ENCODE assay signal across 17 cellular contexts in genomic region chr1:85229574-85230097, GRCh38. TPM values are rescaled to one million over a fixed set of nuclear protein-coding genes. Genes with fewer than 3 reads are reported as not detected.
DNase-seq lines count a peak whose midpoint lies in the region; ATAC-seq, FAIRE-seq and TF ChIP-seq lines count a peak whose summit lies in the region.
"Had no signal": no experiment of that assay in that cellular context is flagged by ENCODE, and none has a peak within 500 bp of the region (broad histone marks: within the 10 kb centered on the region; RNA-seq: fewer than 3 reads in every experiment).

No MANE protein-coding gene starts in this region.

- no peak overlapping the region for H3K4me2 ChIP-seq in K562 (ENCODE audit: insufficient read depth, low read length)
- H3K4me2 ChIP-seq: A549 had no signal

- H3K27ac ChIP-seq in K562 (ENCODE audit: extremely low read depth, low read depth, low read length): no peak overlapping the region
- H3K27ac ChIP-seq: A549, brain microvascular endothelial cell had no signal

- CTCF ChIA-PET in K562 (lab: Yijun Ruan, JAX; ENCODE audit: low intra/inter-chr PET ratio): no interaction called here

- TF ChIP-seq RAD21 in K562 (CRISPR knock-in tag; conservative IDR thresholded peaks at IDR 0.05 in 1 of 2, IDR thresholded peaks at IDR 0.05 in 1 of 2): no peak

- no peaks in the 10 kb centered on the region for H3K9me1 ChIP-seq in K562 (ENCODE audit: control insufficient read depth, insufficient read depth, low read length)

- no peaks in the 10 kb centered on the region for H3K9me3 ChIP-seq in K562 (replicated peaks; ENCODE audit: control insufficient read depth, insufficient read depth, low read depth, low read length)
- H3K9me3 ChIP-seq: A549 had no signal

- no peak for TF ChIP-seq EP300 in K562 (IDR thresholded peaks at IDR 0.05; ENCODE audit: low read length)

- TF ChIP-seq CTCF in K562 (IDR thresholded peaks at IDR 0.05 in 2 of 3, conservative IDR thresholded peaks at IDR 0.05 in 1 of 3; ENCODE audit: insufficient read depth in 2 of 3, low read depth in 1 of 3, low read length in 3 of 3): no peak
- no peak for TF ChIP-seq CTCF in progenitor cell of endocrine pancreas (IDR thresholded peaks at IDR 0.05; ENCODE audit: unreplicated experiment)

- peak overlapping the region; percentile 66 for H2AFZ ChIP-seq in K562 (ENCODE audit: low read depth, low read length)

- H4K20me1 ChIP-seq in K562 (replicated peaks; ENCODE audit: control insufficient read depth, insufficient read depth, low read length): no peaks in the 10 kb centered on the region

- BruUV-seq in K562 (replicated peaks; lab: Mats Ljungman, UMichigan): no TSS peak

- H3K4me1 ChIP-seq in K562 (replicated peaks in 1 of 2; ENCODE audit: control insufficient read depth in 2 of 2, insufficient read depth in 2 of 2, low read length in 2 of 2): peaks cover 7 to 15% of the 10 kb centered on the region in 2 experiments
- H3K4me1 ChIP-seq: A549 had no signal

- TF ChIP-seq POLR2A in K562 (conservative IDR thresholded peaks at IDR 0.05): no peak

- FAIRE-seq in K562 (lab: Jason Lieb, UNC): no peak
- FAIRE-seq: A549 had no signal

- POLR2A ChIA-PET in K562 (lab: Yijun Ruan, JAX): interaction anchor here (0.6 to 1.9 kb wide), 4 partner anchors 10 to 60 kb away, joined by 3 to 14 read pairs (median 5); no protein-coding TSS in a partner anchor

- no peaks in the 10 kb centered on the region for H3K36me3 ChIP-seq in K562 (ENCODE audit: control insufficient read depth, insufficient read depth, low read length)
- H3K36me3 ChIP-seq: brain microvascular endothelial cell had no signal

- no peak overlapping the region for H3K4me3 ChIP-seq in K562
- H3K4me3 ChIP-seq: A549 had no signal

- in situ Hi-C loops in K562 (cut with MboI): no loop called here

- intact Hi-C loops in K562 (cut with micrococcal nuclease): no loop called here

- no peaks in the 10 kb centered on the region for H3K36me3 Mint-ChIP-seq in progenitor cell of endocrine pancreas (ENCODE audit: insufficient read depth)
- H3K36me3 Mint-ChIP-seq: activated naive CD4-positive, alpha-beta T cell treated with anti-CD3 and anti-CD28 coated beads, Interleukin-2, amount 50 U/mL, for 24 hours; CD8-positive, alpha-beta T cell; IgD-negative memory B cell had no signal

- H3K27ac Mint-ChIP-seq in progenitor cell of endocrine pancreas: peak overlapping the region; percentile 86
- H3K27ac Mint-ChIP-seq: activated naive CD4-positive, alpha-beta T cell treated with anti-CD3 and anti-CD28 coated beads, Interleukin-2, amount 50 U/mL, for 24 hours; CD8-positive, alpha-beta T cell; IgD-negative memory B cell had no signal

- H3K27me3 ChIP-seq in K562 (ENCODE audit: control insufficient read depth in 2 of 2, insufficient read depth in 2 of 2, low read length in 2 of 2): no peaks in the 10 kb centered on the region
- H3K27me3 ChIP-seq: brain microvascular endothelial cell had no signal

- WGBS in K562 (ENCODE audit: insufficient coverage, low coverage, missing lambda C conversion rate): 45% methylated on average over 6 of the region's 6 CpGs

- H3K4me1 Mint-ChIP-seq in progenitor cell of endocrine pancreas (ENCODE audit: low read depth): peaks cover 38% of the 10 kb centered on the region
- H3K4me1 Mint-ChIP-seq: IgD-negative memory B cell had no signal

- H3K9ac ChIP-seq in K562 (ENCODE audit: insufficient read depth in 1 of 2, low read depth in 2 of 2, low read length in 2 of 2): no peak overlapping the region

- H3K79me2 ChIP-seq in K562 (ENCODE audit: control insufficient read depth, insufficient read depth, low read length): no peaks in the 10 kb centered on the region

- no peaks in the 10 kb centered on the region for H3K27me3 Mint-ChIP-seq in progenitor cell of endocrine pancreas
- H3K27me3 Mint-ChIP-seq: activated naive CD4-positive, alpha-beta T cell treated with anti-CD3 and anti-CD28 coated beads, Interleukin-2, amount 50 U/mL, for 24 hours had no signal

- DNase-seq in NCI-H345 (lab: John Stamatoyannopoulos, UW): peak; percentile 33
- no peak for DNase-seq in NCI-H345 treated with DMSO at 0.1 percent for 48 hours (lab: John Stamatoyannopoulos, UW; ENCODE audit: unreplicated experiment)
- peak; percentile 86 for DNase-seq in NCI-H146 treated with DMSO at 0.1 percent for 48 hours (lab: John Stamatoyannopoulos, UW; ENCODE audit: unreplicated experiment)
- DNase-seq in K562 (ENCODE audit: extremely low read depth in 1 of 4, low spot score in 3 of 4): no peak
- no peak for DNase-seq in progenitor cell of endocrine pancreas (ENCODE audit: low spot score, unreplicated experiment)
- no peak for DNase-seq in activated CD4-positive, CD25-positive, alpha-beta regulatory T cell (lab: John Stamatoyannopoulos, UW)
- no peak for DNase-seq in AG08396 (ENCODE audit: low spot score)
- DNase-seq: brain microvascular endothelial cell; CD8-positive, alpha-beta T cell; NCI-H2029 treated with DMSO at 0.1 percent for 48 hours; stimulated activated CD4-positive, alpha-beta T cell treated with anti-CD3 and anti-CD28 coated beads, Interleukin-4, amount 100 ng/mL, for 1 hour had no signal

- no peaks in the 10 kb centered on the region for H3K9me3 Mint-ChIP-seq in progenitor cell of endocrine pancreas (ENCODE audit: low read depth)
- H3K9me3 Mint-ChIP-seq: activated naive CD4-positive, alpha-beta T cell treated with anti-CD3 and anti-CD28 coated beads, Interleukin-2, amount 50 U/mL, for 24 hours; CD8-positive, alpha-beta T cell; IgD-negative memory B cell; neural crest cell had no signal

- ATAC-seq in K562: peak; percentile 54
- ATAC-seq in GM18907 (IDR thresholded peaks at IDR 0.05; ENCODE audit: unreplicated experiment): no peak
- ATAC-seq: A549; CD8-positive, alpha-beta T cell; sciatic nerve had no signal

- no peak overlapping the region for H3K4me3 Mint-ChIP-seq in progenitor cell of endocrine pancreas (ENCODE audit: low read depth)
- H3K4me3 Mint-ChIP-seq: activated naive CD4-positive, alpha-beta T cell treated with anti-CD3 and anti-CD28 coated beads, Interleukin-2, amount 50 U/mL, for 24 hours; CD8-positive, alpha-beta T cell; IgD-negative memory B cell; neural crest cell had no signal

RNA-seq across cellular contexts. Expression of gene SYDE2, which starts 28.8 kb away (rescaled TPM):
- 9.4 and 28.8 TPM in 2 replicates for total RNA-seq in K562 (2011; cell fraction: chromatin; rRNA removed; ENCODE audit: low replicate concordance)
- 6.0 and 9.7 TPM in 2 replicates for total RNA-seq in K562 (2011; cell fraction: nucleolus; rRNA removed)
- 10.6 and 11.6 TPM in 2 replicates for total RNA-seq in K562 (2011; cell fraction: nucleoplasm; rRNA removed)
- 4.5 and 5.8 TPM in 2 replicates for total RNA-seq in K562 (2014; rRNA removed)
- 8.6 and 8.7 TPM in 2 replicates for total RNA-seq in K562 (2014; rRNA removed; fragmentation: Illumina TruSeq; extraction: Trizol)
- 7.8 and 8.3 TPM in 2 replicates for total RNA-seq in K562 (2015; rRNA removed; fragmentation: Illumina TruSeq; extraction: Trizol)
- total RNA-seq in K562 (2021): 6.0 and 6.4 TPM in 2 replicates
- polyA plus RNA-seq in K562 (2011; rRNA removed): 4.9 and 5.5 TPM in 2 replicates
- 1.4 and 2.3 TPM in 2 replicates for polyA plus RNA-seq in K562 (2011; cell fraction: cytosol; rRNA removed)
- polyA plus RNA-seq in K562 (2011; cell fraction: nucleus; rRNA removed): 3.5 and 4.2 TPM in 2 replicates
- 2.0 and 2.1 TPM in 2 replicates for polyA plus RNA-seq in K562 (2012)
- polyA plus RNA-seq in K562 (2014; fragmentation: Illumina TruSeq; extraction: Trizol): 3.3 and 3.9 TPM in 2 replicates
- under 1 TPM; 0.39 to 0.77 TPM for polyA plus RNA-seq in K562 (2014; fragmentation: Nextera tagmentation; extraction: Ambion mirVana)
- 2.3 and 2.6 TPM in 2 replicates for polyA plus RNA-seq in K562 (2014; rRNA removed)
- 22.0 and 27.4 TPM in 2 replicates for polyA minus RNA-seq in K562 (2011; rRNA and poly(A)+ RNA removed)
- polyA minus RNA-seq in K562 (2011; cell fraction: cytosol; rRNA and poly(A)+ RNA removed): 7.5 and 8.6 TPM in 2 replicates
- 10.0 and 19.5 TPM in 2 replicates for polyA minus RNA-seq in K562 (2011; cell fraction: nucleus; rRNA and poly(A)+ RNA removed)
- 24.2 and 24.6 TPM in 2 replicates for total RNA-seq in progenitor cell of endocrine pancreas

RNA-seq across cellular contexts. Expression of gene C1orf52, which starts 29.8 kb away (rescaled TPM):
- 24.3 and 26.2 TPM in 2 replicates for total RNA-seq in K562 (2011; cell fraction: chromatin; rRNA removed; ENCODE audit: low replicate concordance)
- 10.3 and 16.3 TPM in 2 replicates for total RNA-seq in K562 (2011; cell fraction: nucleolus; rRNA removed)
- 15.6 and 17.2 TPM in 2 replicates for total RNA-seq in K562 (2011; cell fraction: nucleoplasm; rRNA removed)
- total RNA-seq in K562 (2014; rRNA removed): 36.1 and 58.6 TPM in 2 replicates
- total RNA-seq in K562 (2014; rRNA removed; fragmentation: Illumina TruSeq; extraction: Trizol): 30.1 and 31.6 TPM in 2 replicates
- 33.2 and 34.7 TPM in 2 replicates for total RNA-seq in K562 (2015; rRNA removed; fragmentation: Illumina TruSeq; extraction: Trizol)
- total RNA-seq in K562 (2021): 33.0 and 34.8 TPM in 2 replicates
- polyA plus RNA-seq in K562 (2011; rRNA removed): 36.0 and 38.5 TPM in 2 replicates
- polyA plus RNA-seq in K562 (2011; cell fraction: cytosol; rRNA removed): 22.8 and 39.6 TPM in 2 replicates
- 40.2 and 52.5 TPM in 2 replicates for polyA plus RNA-seq in K562 (2011; cell fraction: nucleus; rRNA removed)
- 32.5 and 34.3 TPM in 2 replicates for polyA plus RNA-seq in K562 (2012)
- 24.7 and 38.7 TPM in 2 replicates for polyA plus RNA-seq in K562 (2014; fragmentation: Illumina TruSeq; extraction: Trizol)
- 10 to 100 TPM; 17.0 to 22.5 TPM for polyA plus RNA-seq in K562 (2014; fragmentation: Nextera tagmentation; extraction: Ambion mirVana)
- 33.5 and 41.7 TPM in 2 replicates for polyA plus RNA-seq in K562 (2014; rRNA removed)
- polyA minus RNA-seq in K562 (2011; rRNA and poly(A)+ RNA removed): 12.1 and 14.3 TPM in 2 replicates
- 19.7 and 21.9 TPM in 2 replicates for polyA minus RNA-seq in K562 (2011; cell fraction: cytosol; rRNA and poly(A)+ RNA removed)
- 13.2 and 14.4 TPM in 2 replicates for polyA minus RNA-seq in K562 (2011; cell fraction: nucleus; rRNA and poly(A)+ RNA removed)
- total RNA-seq in progenitor cell of endocrine pancreas: 41.0 and 42.2 TPM in 2 replicates

RNA-seq across cellular contexts. Expression of gene BCL10, which starts 46.8 kb away (rescaled TPM):
- 15.5 and 25.6 TPM in 2 replicates for total RNA-seq in K562 (2011; cell fraction: chromatin; rRNA removed; ENCODE audit: low replicate concordance)
- 14.5 and 15.4 TPM in 2 replicates for total RNA-seq in K562 (2011; cell fraction: nucleolus; rRNA removed)
- total RNA-seq in K562 (2011; cell fraction: nucleoplasm; rRNA removed): 19.9 and 25.6 TPM in 2 replicates
- 10.0 and 11.1 TPM in 2 replicates for total RNA-seq in K562 (2014; rRNA removed)
- total RNA-seq in K562 (2014; rRNA removed; fragmentation: Illumina TruSeq; extraction: Trizol): 19.4 and 20.4 TPM in 2 replicates
- total RNA-seq in K562 (2015; rRNA removed; fragmentation: Illumina TruSeq; extraction: Trizol): 16.4 and 18.6 TPM in 2 replicates
- 18.6 and 19.4 TPM in 2 replicates for total RNA-seq in K562 (2021)
- polyA plus RNA-seq in K562 (2011; rRNA removed): 6.5 and 8.7 TPM in 2 replicates
- polyA plus RNA-seq in K562 (2011; cell fraction: cytosol; rRNA removed): 4.9 and 5.4 TPM in 2 replicates
- polyA plus RNA-seq in K562 (2011; cell fraction: nucleus; rRNA removed): 4.2 and 4.4 TPM in 2 replicates
- polyA plus RNA-seq in K562 (2012): 8.6 and 11.1 TPM in 2 replicates
- 11.8 and 14.7 TPM in 2 replicates for polyA plus RNA-seq in K562 (2014; fragmentation: Illumina TruSeq; extraction: Trizol)
- polyA plus RNA-seq in K562 (2014; fragmentation: Nextera tagmentation; extraction: Ambion mirVana): 10 to 100 TPM; 10.6 to 12.3 TPM
- polyA plus RNA-seq in K562 (2014; rRNA removed): 7.8 and 8.0 TPM in 2 replicates
- 14.0 and 16.5 TPM in 2 replicates for polyA minus RNA-seq in K562 (2011; rRNA and poly(A)+ RNA removed)
- 4.9 and 9.2 TPM in 2 replicates for polyA minus RNA-seq in K562 (2011; cell fraction: cytosol; rRNA and poly(A)+ RNA removed)
- 19.5 and 31.8 TPM in 2 replicates for polyA minus RNA-seq in K562 (2011; cell fraction: nucleus; rRNA and poly(A)+ RNA removed)
- total RNA-seq in progenitor cell of endocrine pancreas: 19.9 and 20.9 TPM in 2 replicates

Comparison
In these comparisons a context has a peak if more than half of its experiments do, and no peak if none do; other contexts are left out.
1. DNase-seq: peak in NCI-H345 (single experiment) and NCI-H146 treated with DMSO at 0.1 percent for 48 hours (single experiment); none in NCI-H345 treated with DMSO at 0.1 percent for 48 hours (single experiment), K562 (0 of 4), progenitor cell of endocrine pancreas (single experiment), activated CD4-positive, CD25-positive, alpha-beta regulatory T cell (0 of 4) and AG08396 (single experiment).